Comparison of ENCODE assay signal across 9 cellular contexts in the genomic region with DNA sequence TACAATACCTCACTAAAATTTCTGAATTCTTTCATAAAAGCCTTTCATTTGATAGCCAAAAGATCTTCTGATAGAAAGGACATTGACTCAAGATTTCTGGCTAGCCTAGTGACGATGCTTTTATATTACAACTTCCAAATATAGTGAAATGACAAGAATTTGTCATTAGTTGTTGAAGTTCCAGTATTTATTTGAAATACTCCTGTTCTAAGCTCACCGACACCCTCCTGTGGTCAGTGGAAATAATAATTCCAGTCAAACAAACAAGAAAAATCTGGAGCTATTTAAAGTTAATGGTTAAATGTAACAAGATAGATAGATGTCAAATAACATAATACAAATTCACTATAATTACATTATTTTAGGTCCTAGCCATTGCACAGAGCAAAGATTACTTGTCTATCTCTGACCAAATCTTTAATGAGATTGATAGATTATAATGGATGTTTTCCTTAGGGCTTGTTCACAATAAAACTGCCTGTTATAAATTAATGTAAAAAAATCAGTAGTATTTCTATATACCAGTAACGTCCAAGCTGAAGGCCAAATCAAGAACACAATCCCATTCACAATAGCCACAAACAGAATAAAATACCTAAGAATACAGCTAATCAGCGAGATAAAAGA.
DNase-seq lines count a peak whose midpoint lies in the region; ATAC-seq and TF ChIP-seq lines count a peak whose summit lies in the region.
"Had no signal": no experiment of that assay in that cellular context is flagged by ENCODE, and none has a peak within 500 bp of the region (broad histone marks: within the 10 kb centered on the region; RNA-seq: fewer than 3 reads in every experiment).

No MANE protein-coding gene starts in this region.

- H3K4me1 ChIP-seq in Loucy (ENCODE audit: insufficient read depth, low read length, poor library complexity, severe bottlenecking) (no peaks in the 10 kb centered on the region), gastroesophageal sphincter (peaks cover 0 to 25% (median 3%) of the 10 kb centered on the region in 3 donors), sigmoid colon (peaks cover 0 to 32% (median 19%) of the 10 kb centered on the region in 4 donors)

- H3K27ac Mint-ChIP-seq in activated CD4-positive, alpha-beta memory T cell treated with anti-CD3 and anti-CD28 coated beads, Interleukin-2, amount 10 ng/mL, durations not matched to agents 7 days and 5 days, result no peak overlapping the region
- H3K27ac Mint-ChIP-seq: activated naive CD8-positive, alpha-beta T cell had no signal

- H3K4me1 Mint-ChIP-seq in activated CD4-positive, alpha-beta memory T cell treated with anti-CD3 and anti-CD28 coated beads, Interleukin-2, amount 10 ng/mL, durations not matched to agents 7 days and 5 days, result peaks cover 7% of the 10 kb centered on the region

- no peaks in the 10 kb centered on the region for H3F3A ChIP-seq in Loucy (ENCODE audit: low read depth)

- ATAC-seq in activated CD4-positive, CD25-positive, alpha-beta regulatory T cell treated with anti-CD3 and anti-CD28 coated beads, Interleukin-2, amount 50 U/mL, for 24 hours, result no peak
- peak; percentile 62 for ATAC-seq in gastroesophageal sphincter
- ATAC-seq in HG03108 (IDR thresholded peaks at IDR 0.05; ENCODE audit: unreplicated experiment), result no peak

- no peak overlapping the region for H3K4me2 ChIP-seq in Loucy (ENCODE audit: low read depth, low read length, poor library complexity, severe bottlenecking)

- 15 to 33% methylated on average over 2 to 4 of the region's 4 CpGs for WGBS in gastroesophageal sphincter (ENCODE audit: low coverage in 1 of 2), 2 donors
- 44 to 63% methylated on average over 4 of the region's 4 CpGs for WGBS in sigmoid colon, 2 donors

- no peaks in the 10 kb centered on the region for H3K9me2 ChIP-seq in Loucy (replicated peaks; ENCODE audit: low read depth, low read length)

- no peak for TF ChIP-seq EP300 in gastroesophageal sphincter (IDR thresholded peaks at IDR 0.05)
- TF ChIP-seq EP300 in sigmoid colon (IDR thresholded peaks at IDR 0.05), result no peak

- TF ChIP-seq POLR2A in gastroesophageal sphincter (IDR thresholded peaks at IDR 0.05), result no peak
- TF ChIP-seq POLR2A in sigmoid colon (IDR thresholded peaks at IDR 0.05), result no peak

- no peak overlapping the region for H2AFZ ChIP-seq in Loucy (ENCODE audit: low read length)

- CTCF ChIA-PET in activated CD4-positive, alpha-beta memory T cell treated with anti-CD3 and anti-CD28 coated beads, Interleukin-2, amount 10 ng/mL, durations not matched to agents 7 days and 5 days (lab: Charles Lee), result interaction anchor here (0.5 to 2.3 kb wide), 20 partner anchors 9 to 584 kb away, joined by 3 to 26 read pairs (median 3); partner anchors contain the start of gene RGCC

- intact Hi-C loops in sigmoid colon (cut with DNase I), result loop anchor here (2.0 to 5.0 kb wide), 2 partner anchors 196 to 300 kb away; partner anchors contain the start of gene RGCC

- no peaks in the 10 kb centered on the region for H3K27me3 ChIP-seq in Loucy (ENCODE audit: insufficient read depth, low read length, poor library complexity, severe bottlenecking)
- H3K27me3 ChIP-seq in gastroesophageal sphincter, result no peaks in the 10 kb centered on the region
- no peaks in the 10 kb centered on the region for H3K27me3 ChIP-seq in sigmoid colon

- H3K27me3 Mint-ChIP-seq in activated CD4-positive, alpha-beta memory T cell treated with anti-CD3 and anti-CD28 coated beads, Interleukin-2, amount 10 ng/mL, durations not matched to agents 7 days and 5 days, result no peaks in the 10 kb centered on the region
- H3K27me3 Mint-ChIP-seq: activated naive CD8-positive, alpha-beta T cell had no signal

- H3K4me3 Mint-ChIP-seq in activated CD4-positive, alpha-beta memory T cell treated with anti-CD3 and anti-CD28 coated beads, Interleukin-2, amount 10 ng/mL, durations not matched to agents 7 days and 5 days, result no peak overlapping the region
- H3K4me3 Mint-ChIP-seq: activated naive CD8-positive, alpha-beta T cell had no signal

- no peaks in the 10 kb centered on the region for H3K79me2 ChIP-seq in Loucy (ENCODE audit: insufficient read depth, low read length)

- H3K4me3 ChIP-seq in Loucy (ENCODE audit: low read length, poor library complexity, severe bottlenecking) (no peak overlapping the region), gastroesophageal sphincter (no peak overlapping the region), sigmoid colon (no peak overlapping the region)

- H3K36me3 ChIP-seq in Loucy (ENCODE audit: insufficient read depth, low read length) (no peaks in the 10 kb centered on the region), gastroesophageal sphincter (no peaks in the 10 kb centered on the region), sigmoid colon (no peaks in the 10 kb centered on the region)

- no peaks in the 10 kb centered on the region for H4K20me1 ChIP-seq in Loucy (ENCODE audit: insufficient read depth, low read length, poor library complexity, severe bottlenecking)

- H3K36me3 Mint-ChIP-seq in activated CD4-positive, alpha-beta memory T cell treated with anti-CD3 and anti-CD28 coated beads, Interleukin-2, amount 10 ng/mL, durations not matched to agents 7 days and 5 days (ENCODE audit: low read depth), result no peaks in the 10 kb centered on the region

- H3K27ac ChIP-seq in gastroesophageal sphincter (peak overlapping the region in 2 of 4 donors; percentile 2 to 43), sigmoid colon (peak overlapping the region in 2 of 4 donors; percentile 2 to 6)

- H3K9me3 ChIP-seq in Loucy (ENCODE audit: insufficient read depth, low read depth, low read length) (no peaks in the 10 kb centered on the region), gastroesophageal sphincter (no peaks in the 10 kb centered on the region), sigmoid colon (no peaks in the 10 kb centered on the region)

- H3K9ac ChIP-seq in Loucy (ENCODE audit: low read depth, low read length, poor library complexity, severe bottlenecking), result no peak overlapping the region

- POLR2A ChIA-PET in activated CD4-positive, alpha-beta memory T cell treated with anti-CD3 and anti-CD28 coated beads, Interleukin-2, amount 10 ng/mL, durations not matched to agents 7 days and 5 days (lab: Charles Lee), result interaction anchor here (1.0 to 1.4 kb wide), 4 partner anchors 9 to 592 kb away, joined by 3 to 6 read pairs (median 4); partner anchors contain the start of genes RGCC and WBP4

- DNase-seq in activated CD4-positive, CD25-positive, alpha-beta regulatory T cell treated with anti-CD3 and anti-CD28 coated beads, Interleukin-2, amount 50 U/mL, for 16 hours (ENCODE audit: low read depth, low spot score), result peak; percentile 5
- peak; percentile 35 for DNase-seq in activated CD4-positive, alpha-beta memory T cell treated with anti-CD3 and anti-CD28 coated beads, Interleukin-2, amount 10 ng/mL, durations not matched to agents 7 days and 5 days
- DNase-seq in sigmoid colon (no peak), NK-92 (lab: John Stamatoyannopoulos, UW; ENCODE audit: unreplicated experiment) (no peak)

- no peaks in the 10 kb centered on the region for H3K9me3 Mint-ChIP-seq in activated CD4-positive, alpha-beta memory T cell treated with anti-CD3 and anti-CD28 coated beads, Interleukin-2, amount 10 ng/mL, durations not matched to agents 7 days and 5 days

- peak; percentile 82 for TF ChIP-seq CTCF in Loucy (conservative IDR thresholded peaks at IDR 0.05; ENCODE audit: low read length)
- peak; percentile 38 to 78 (median 69) for TF ChIP-seq CTCF in gastroesophageal sphincter (IDR thresholded peaks at IDR 0.05)
- peak; percentile 32 to 61 (median 48) for TF ChIP-seq CTCF in sigmoid colon (IDR thresholded peaks at IDR 0.05)

Comparison
In these comparisons a context has a peak if more than half of its experiments do, and no peak if none do; other contexts are left out.
1. DNase-seq: peak in activated CD4-positive, CD25-positive, alpha-beta regulatory T cell treated with anti-CD3 and anti-CD28 coated beads, Interleukin-2, amount 50 U/mL, for 16 hours (single experiment) and activated CD4-positive, alpha-beta memory T cell treated with anti-CD3 and anti-CD28 coated beads, Interleukin-2, amount 10 ng/mL, durations not matched to agents 7 days and 5 days (single experiment); none in sigmoid colon (single experiment) and NK-92 (single experiment).
2. Peak in every context shown above with its lines, with median percentiles within 50 percentile points of each other: CTCF ChIP-seq.